In the genomic region with DNA sequence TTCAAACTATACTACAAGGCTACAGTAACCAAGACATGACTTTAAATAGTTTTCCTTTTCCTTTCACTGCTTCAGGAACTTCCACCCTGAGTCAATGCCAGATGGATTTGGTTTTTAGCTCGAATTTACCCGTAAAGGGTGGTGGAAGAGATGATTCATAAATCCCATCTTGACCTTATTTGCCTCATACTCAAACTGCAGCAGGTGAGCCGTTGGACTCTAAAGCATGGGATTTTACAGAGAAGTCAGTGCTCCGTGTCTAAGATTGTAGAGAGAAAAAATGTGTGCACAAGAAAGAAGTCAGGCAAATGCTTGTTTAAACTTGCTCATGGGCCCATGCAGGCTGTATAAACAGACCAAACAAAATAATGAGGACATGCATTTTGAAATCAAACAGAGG, we compare ENCODE assay signal across 29 cellular contexts.
A peak's percentile ranks its signal among the peaks of the same experiment; 100 is the strongest.
DNase-seq lines count a peak whose midpoint lies in the region; ATAC-seq and TF ChIP-seq lines count a peak whose summit lies in the region.
"Had no signal": no experiment of that assay in that cellular context is flagged by ENCODE, and none has a peak within 500 bp of the region (broad histone marks: within the 10 kb centered on the region; RNA-seq: fewer than 3 reads in every experiment).

No MANE protein-coding gene starts in this region.

- intact Hi-C loops in MCF 10A (cut with micrococcal nuclease) = no loop called here
- intact Hi-C loops in breast epithelium (cut with DNase I; ENCODE audit: low total_unique reads) = no loop called here

- H3K27me3 ChIP-seq in breast epithelium = no peaks in the 10 kb centered on the region
- H3K27me3 ChIP-seq: cardiac muscle cell, gastrocnemius medialis, sigmoid colon had no signal

- H3K27ac Mint-ChIP-seq in MCF 10A (ENCODE audit: low read depth, unreplicated experiment) = peak overlapping the region; percentile 27
- H3K27ac Mint-ChIP-seq: activated CD4-positive, alpha-beta T cell treated with anti-CD3 and anti-CD28 coated beads, Interleukin-2, amount 10 ng/mL, durations not matched to agents 24 days and 14 days; activated T-cell treated with anti-CD3 and anti-CD28 coated beads, Interleukin-2, amount 50 U/mL, for 72 hours; B cell; CD8-positive, alpha-beta memory T cell; mesothelial cell of epicardium; naive B cell had no signal

- H3K27ac ChIP-seq in breast epithelium (no peak overlapping the region), VCaP (peak overlapping the region; percentile 28; the same call in 1 of the 2 replicates)
- H3K27ac ChIP-seq: cardiac muscle cell, coronary artery, gastrocnemius medialis, left ventricle myocardium inferior, psoas muscle, sigmoid colon, thoracic aorta had no signal

- H3K4me3 ChIP-seq in breast epithelium = no peak overlapping the region
- H3K4me3 ChIP-seq: cardiac muscle cell, coronary artery, gastrocnemius medialis, left ventricle myocardium inferior, psoas muscle, sigmoid colon, thoracic aorta had no signal

- no peaks in the 10 kb centered on the region for H3K27me3 Mint-ChIP-seq in MCF 10A (ENCODE audit: insufficient read depth, unreplicated experiment)
- H3K27me3 Mint-ChIP-seq: B cell, naive B cell had no signal

- BruUV-seq in MCF 10A (replicated peaks; lab: Mats Ljungman, UMichigan) = no TSS peak

- no peak for ATAC-seq in HG03175 (IDR thresholded peaks at IDR 0.05; ENCODE audit: unreplicated experiment)
- ATAC-seq: activated T-cell treated with anti-CD3 and anti-CD28 coated beads, Interleukin-2, amount 50 U/mL, for 72 hours; gastrocnemius medialis; psoas muscle had no signal

- TF ChIP-seq CTCF in MCF 10A (IDR thresholded peaks at IDR 0.05; ENCODE audit: unreplicated experiment) = no peak
- no peak for TF ChIP-seq CTCF in breast epithelium (IDR thresholded peaks at IDR 0.05)
- TF ChIP-seq CTCF in VCaP (conservative IDR thresholded peaks at IDR 0.05) = no peak

- no peaks in the 10 kb centered on the region for H3K36me3 ChIP-seq in breast epithelium
- H3K36me3 ChIP-seq: cardiac muscle cell, gastrocnemius medialis, left ventricle myocardium inferior, sigmoid colon, thoracic aorta had no signal

- no peaks in the 10 kb centered on the region for H3K4me1 ChIP-seq in breast epithelium
- H3K4me1 ChIP-seq: gastrocnemius medialis, psoas muscle, sigmoid colon had no signal

- CTCF ChIA-PET in MCF 10A (lab: Yijun Ruan, JAX) = interaction anchor here (1.6 kb wide), 1 partner anchor 660 kb away, joined by 3 read pairs; no protein-coding TSS in a partner anchor

- POLR2A ChIA-PET in MCF 10A (lab: Yijun Ruan, JAX) = interaction anchor here (0.6 to 2.0 kb wide), 9 partner anchors 9 to 407 kb away, joined by 3 to 8 read pairs (median 3); a partner anchor contains a TSS

- no peak for TF ChIP-seq POLR2A in breast epithelium (IDR thresholded peaks at IDR 0.05)

- H3K36me3 Mint-ChIP-seq in MCF 10A (ENCODE audit: insufficient read depth, unreplicated experiment) = no peaks in the 10 kb centered on the region
- H3K36me3 Mint-ChIP-seq: mesothelial cell of epicardium had no signal

- peak overlapping the region; percentile 3 for H3K4me3 Mint-ChIP-seq in MCF 10A (ENCODE audit: unreplicated experiment)
- H3K4me3 Mint-ChIP-seq: activated CD4-positive, alpha-beta T cell treated with anti-CD3 and anti-CD28 coated beads, Interleukin-2, amount 10 ng/mL, durations not matched to agents 24 days and 14 days; activated T-cell treated with anti-CD3 and anti-CD28 coated beads, Interleukin-2, amount 50 U/mL, for 72 hours; B cell; CD8-positive, alpha-beta memory T cell; mesothelial cell of epicardium; naive B cell had no signal

- peaks cover 24% of the 10 kb centered on the region for H3K4me1 Mint-ChIP-seq in MCF 10A (ENCODE audit: insufficient read depth, unreplicated experiment)
- H3K4me1 Mint-ChIP-seq: activated CD4-positive, alpha-beta T cell treated with anti-CD3 and anti-CD28 coated beads, Interleukin-2, amount 10 ng/mL, durations not matched to agents 24 days and 14 days; B cell; CD8-positive, alpha-beta memory T cell had no signal

- no peaks in the 10 kb centered on the region for H3K9me3 ChIP-seq in breast epithelium
- H3K9me3 ChIP-seq: gastrocnemius medialis, left ventricle myocardium inferior, psoas muscle, sigmoid colon, thoracic aorta had no signal

- DNase-seq in MCF 10A (ENCODE audit: unreplicated experiment) = peak; percentile 57
- no peak for DNase-seq in breast epithelium (ENCODE audit: low spot score in 2 of 2)
- DNase-seq in fibroblast of peridontal ligament (ENCODE audit: extremely low read depth) = peak; percentile 35
- DNase-seq in glomerular visceral epithelial cell (ENCODE audit: extremely low spot score) = no peak
- DNase-seq in stimulated activated CD4-positive, alpha-beta T cell treated with anti-CD3 and anti-CD28 coated beads, Interleukin-4, amount 100 ng/mL, for 4 hours = no peak
- DNase-seq in T-helper 2 cell = no peak
- DNase-seq: activated CD4-positive, alpha-beta T cell treated with anti-CD3 and anti-CD28 coated beads, Interleukin-2, amount 10 ng/mL, durations not matched to agents 24 days and 14 days; activated naive CD4-positive, alpha-beta T cell; activated T-cell treated with anti-CD3 and anti-CD28 coated beads, Interleukin-2, amount 50 U/mL, for 72 hours; CD8-positive, alpha-beta memory T cell; effector memory CD4-positive, alpha-beta T cell; gastrocnemius medialis; hippocampal formation; left ventricle myocardium inferior; MM.1S; naive B cell; NCI-H2227 treated with DMSO at 0.1 percent for 48 hours; NCI-H748 treated with DMSO at 0.1 percent for 48 hours; nucleus accumbens; psoas muscle; sigmoid colon; stimulated activated naive CD4-positive, alpha-beta T cell treated with Interleukin-2 at 50 U/mL for 16 hours had no signal

- peaks cover 7% of the 10 kb centered on the region for H3K9me3 Mint-ChIP-seq in MCF 10A (ENCODE audit: unreplicated experiment)
- H3K9me3 Mint-ChIP-seq: CD8-positive, alpha-beta memory T cell had no signal

Comparison
In these comparisons a context has a peak if more than half of its experiments do, and no peak if none do; other contexts are left out.
1. DNase-seq: peak in MCF 10A (single experiment) and fibroblast of peridontal ligament (single experiment); none in breast epithelium (0 of 2), glomerular visceral epithelial cell (single experiment), stimulated activated CD4-positive, alpha-beta T cell treated with anti-CD3 and anti-CD28 coated beads, Interleukin-4, amount 100 ng/mL, for 4 hours (0 of 2) and T-helper 2 cell (0 of 5).